Comparison of ENCODE assay signal across 1 cellular context in the genomic region with DNA sequence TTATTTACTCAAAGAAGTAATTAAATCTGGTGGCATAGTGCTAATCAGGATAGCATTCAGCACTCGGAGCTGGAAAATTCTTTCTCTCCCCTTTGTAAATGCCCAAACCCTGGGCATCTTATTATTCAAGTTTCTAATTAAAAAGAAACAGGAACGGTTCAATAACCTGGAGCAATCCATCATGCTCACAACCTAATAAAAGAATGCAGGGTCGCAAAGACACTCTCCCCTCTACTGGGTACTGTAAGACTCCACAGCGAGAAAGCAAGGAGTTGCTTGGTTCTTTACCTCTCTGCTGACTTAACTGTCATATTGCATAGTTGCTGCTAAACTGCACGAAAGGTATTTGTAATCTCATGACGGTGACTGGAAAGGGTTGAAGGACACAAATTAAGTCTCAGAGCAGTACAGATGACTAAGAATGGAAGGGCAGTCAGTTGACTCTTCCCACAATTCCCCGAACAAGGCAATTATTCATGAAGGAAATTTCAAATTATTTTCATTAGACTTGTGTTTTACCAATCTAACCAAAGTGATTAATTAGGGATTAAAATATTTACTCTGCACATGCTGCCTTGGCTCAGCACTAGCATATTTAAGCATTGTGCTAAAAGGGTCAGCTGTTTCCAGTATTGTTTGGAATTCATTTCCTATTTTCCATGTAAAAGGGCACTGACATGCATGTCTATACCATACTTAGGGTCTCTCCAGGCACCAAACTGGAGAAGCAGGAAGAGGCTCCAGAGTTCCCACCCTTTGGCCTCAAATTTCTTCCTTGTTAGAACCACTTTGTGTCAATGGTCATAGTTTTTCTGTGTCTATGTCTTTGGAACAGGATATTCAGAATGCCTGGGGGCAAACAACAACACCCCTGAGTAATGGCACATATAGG.
TF ChIP-seq lines count a peak whose summit lies in the region.

No MANE protein-coding gene starts in this region.

TF ChIP-seq in H1, 55 proteins besides CTCF, POLR2A, EP300 and RAD21 (continued from another document):
- TF ChIP-seq ZNF274 (IDR thresholded peaks at IDR 0.05; ENCODE audit: borderline replicate concordance, extremely low read depth, low read length): no peak
- no peak for TF ChIP-seq BRCA1 (IDR thresholded peaks at IDR 0.05; ENCODE audit: low read depth, low read length)
- TF ChIP-seq RBBP5 (IDR thresholded peaks at IDR 0.05; ENCODE audit: borderline replicate concordance, low read depth, low read length): no peak
- TF ChIP-seq POU5F1 (IDR thresholded peaks at IDR 0.05; ENCODE audit: low read depth, low read length): no peak
- no peak for TF ChIP-seq NANOG (IDR thresholded peaks at IDR 0.05; ENCODE audit: insufficient read depth, low read depth, low read length, poor library complexity, severe bottlenecking)
